Comparison of ENCODE assay signal across 8 cellular contexts in the genomic region with DNA sequence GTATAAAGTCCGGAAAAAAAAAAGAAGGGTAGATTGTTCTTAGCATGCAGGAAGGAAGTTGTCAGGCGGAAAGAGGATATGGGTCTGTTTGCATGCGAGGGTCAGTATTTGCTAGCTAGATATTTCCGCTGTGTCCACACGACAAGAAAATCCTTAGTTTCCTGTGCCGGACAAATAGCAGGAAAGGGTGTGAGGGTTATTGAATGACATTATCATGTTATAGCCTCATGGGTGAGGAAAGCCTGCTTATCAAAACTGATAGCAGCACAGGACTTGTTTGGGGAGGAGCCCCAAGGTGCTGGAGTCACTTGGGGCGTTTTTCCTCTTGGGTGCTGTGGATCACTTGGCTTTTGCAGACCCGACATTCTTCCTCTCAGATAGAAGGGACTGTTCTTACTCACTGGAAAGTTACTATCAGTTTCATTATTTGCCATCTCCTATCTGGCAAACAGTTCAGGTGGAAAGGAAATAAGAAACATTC.
A peak's percentile ranks its signal among the peaks of the same experiment; 100 is the strongest.
DNase-seq lines count a peak whose midpoint lies in the region; ATAC-seq and TF ChIP-seq lines count a peak whose summit lies in the region.

No MANE protein-coding gene starts in this region.

- intact Hi-C loops in mucosa of descending colon (cut with DNase I, micrococcal nuclease): no loop called here

- no peaks in the 10 kb centered on the region for H3K9me3 Mint-ChIP-seq in activated T-helper 17 cell treated with anti-CD3 and anti-CD28 coated beads, Interleukin-2, amount 50 U/mL, for 72 hours
- H3K9me3 Mint-ChIP-seq in chondrocyte (ENCODE audit: low read depth): no peaks in the 10 kb centered on the region

- H3K36me3 Mint-ChIP-seq in activated T-helper 17 cell treated with anti-CD3 and anti-CD28 coated beads, Interleukin-2, amount 50 U/mL, for 72 hours (ENCODE audit: low read depth): no peaks in the 10 kb centered on the region
- H3K36me3 Mint-ChIP-seq in chondrocyte (ENCODE audit: low read depth): no peaks in the 10 kb centered on the region

- H3K36me3 ChIP-seq in mucosa of descending colon (ENCODE audit: low read depth): no peaks in the 10 kb centered on the region

- no peak for TF ChIP-seq CTCF in mucosa of descending colon (IDR thresholded peaks at IDR 0.05)
- no peak for TF ChIP-seq CTCF in chondrocyte (IDR thresholded peaks at IDR 0.05)

- H3K4me3 ChIP-seq in mucosa of descending colon: no peak overlapping the region

- peak in 1 of 3 donors; percentile 13 for DNase-seq in mucosa of descending colon
- DNase-seq in T-helper 9 cell: no peak
- DNase-seq in AG20443 (ENCODE audit: low spot score): no peak
- no peak for DNase-seq in chondrocyte (ENCODE audit: low spot score)
- no peak for DNase-seq in NCI-H748 (lab: John Stamatoyannopoulos, UW; ENCODE audit: unreplicated experiment)

- no peaks in the 10 kb centered on the region for H3K9me3 ChIP-seq in mucosa of descending colon

- peak; percentile 84 for ATAC-seq in GM18502 (IDR thresholded peaks at IDR 0.05; ENCODE audit: poor library complexity, unreplicated experiment)
- peak; percentile 59 for ATAC-seq in HG02798 (IDR thresholded peaks at IDR 0.05; ENCODE audit: poor library complexity, unreplicated experiment)
- peak; percentile 83 for ATAC-seq in activated T-helper 17 cell treated with anti-CD3 and anti-CD28 coated beads, Interleukin-2, amount 50 U/mL, for 72 hours (replicated peaks)
- peak; percentile 81 for ATAC-seq in mucosa of descending colon

- H3K4me1 ChIP-seq in mucosa of descending colon (ENCODE audit: low read depth): no peaks in the 10 kb centered on the region

- H3K4me1 Mint-ChIP-seq in activated T-helper 17 cell treated with anti-CD3 and anti-CD28 coated beads, Interleukin-2, amount 50 U/mL, for 72 hours: peaks cover 9% of the 10 kb centered on the region
- peaks cover 22% of the 10 kb centered on the region for H3K4me1 Mint-ChIP-seq in chondrocyte (ENCODE audit: low read depth)

- H3K27me3 Mint-ChIP-seq in activated T-helper 17 cell treated with anti-CD3 and anti-CD28 coated beads, Interleukin-2, amount 50 U/mL, for 72 hours: peaks cover 4% of the 10 kb centered on the region
- H3K27me3 Mint-ChIP-seq in chondrocyte (ENCODE audit: low read depth): no peaks in the 10 kb centered on the region

- peak overlapping the region; percentile 60 for H3K4me3 Mint-ChIP-seq in activated T-helper 17 cell treated with anti-CD3 and anti-CD28 coated beads, Interleukin-2, amount 50 U/mL, for 72 hours
- no peak overlapping the region for H3K4me3 Mint-ChIP-seq in chondrocyte (ENCODE audit: unreplicated experiment)

- no peak overlapping the region for H3K27ac Mint-ChIP-seq in activated T-helper 17 cell treated with anti-CD3 and anti-CD28 coated beads, Interleukin-2, amount 50 U/mL, for 72 hours
- H3K27ac Mint-ChIP-seq in chondrocyte (ENCODE audit: unreplicated experiment): no peak overlapping the region
